32 cellular contexts compared by ENCODE assay signal in genomic region chr9:130363755-130364404, GRCh38.
"Had no signal": no experiment of that assay in that cellular context is flagged by ENCODE, and none has a peak within 500 bp of the region (broad histone marks: within the 10 kb centered on the region; RNA-seq: fewer than 3 reads in every experiment).

No MANE protein-coding gene starts in this region.

- H3K36me3 ChIP-seq: ascending aorta, breast epithelium, cardiac muscle cell, gastrocnemius medialis, WERI-Rb-1 had no signal

- H3K4me1 Mint-ChIP-seq: activated CD8-positive, alpha-beta memory T cell treated with anti-CD3 and anti-CD28 coated beads, Interleukin-2, amount 10 ng/mL, durations not matched to agents 7 days and 5 days had no signal

- H3K4me1 ChIP-seq: ascending aorta, breast epithelium, gastrocnemius medialis, heart left ventricle had no signal

- DNase-seq: activated CD4-positive, alpha-beta memory T cell treated with anti-CD3 and anti-CD28 coated beads for 36 hours; activated CD4-positive, alpha-beta T cell treated with anti-CD3 and anti-CD28 coated beads for 36 hours; activated CD4-positive, alpha-beta T cell treated with anti-CD3 and anti-CD28 coated beads, Interleukin-2, amount 10 ng/mL, durations not matched to agents 24 days and 14 days; activated CD4-positive, CD25-positive, alpha-beta regulatory T cell; activated CD4-positive, CD25-positive, alpha-beta regulatory T cell treated with anti-CD3 and anti-CD28 coated beads, Interleukin-2, amount 50 U/mL, for 72 hours; activated CD8-positive, alpha-beta memory T cell treated with anti-CD3 and anti-CD28 coated beads, Interleukin-2, amount 10 ng/mL, durations not matched to agents 7 days and 5 days; activated CD8-positive, alpha-beta memory T cell treated with anti-CD3 and anti-CD28 coated beads, Interleukin-2, amount 50 U/mL, for 4 hours; activated CD8-positive, alpha-beta T cell treated with anti-CD3 and anti-CD28 coated beads, Interleukin-2, amount 10 ng/mL, durations not matched to agents 7 days and 5 days; activated effector memory CD4-positive, alpha-beta T cell treated with anti-CD3 and anti-CD28 coated beads, Interleukin-2, amount 50 U/mL, for 16 hours; activated naive CD4-positive, alpha-beta T cell treated with anti-CD3 and anti-CD28 coated beads, Interleukin-2, amount 10 ng/mL, durations not matched to agents 7 days and 5 days; activated naive CD8-positive, alpha-beta T cell treated with anti-CD3 and anti-CD28 coated beads, Interleukin-2, amount 10 ng/mL, durations not matched to agents 7 days and 5 days; activated T-cell treated with anti-CD3 and anti-CD28 coated beads, Interleukin-2, amount 50 U/mL, for 1 hour; activated T-cell treated with anti-CD3 and anti-CD28 coated beads, Interleukin-2, amount 50 U/mL, for 48 hours; central memory CD4-positive, alpha-beta T cell; cerebellar nuclear complex; dorsolateral prefrontal cortex; effector memory CD4-positive, alpha-beta T cell; endodermal cell; gastrocnemius medialis; glutamatergic neuron; heart left ventricle; T-helper 17 cell; WERI-Rb-1 had no signal

- H3K9me3 ChIP-seq: ascending aorta, breast epithelium, gastrocnemius medialis, heart left ventricle had no signal

- H3K4me3 Mint-ChIP-seq: activated CD4-positive, alpha-beta memory T cell treated with anti-CD3 and anti-CD28 coated beads for 36 hours; activated CD4-positive, alpha-beta T cell treated with anti-CD3 and anti-CD28 coated beads for 36 hours; activated CD4-positive, alpha-beta T cell treated with anti-CD3 and anti-CD28 coated beads, Interleukin-2, amount 10 ng/mL, durations not matched to agents 24 days and 14 days; activated CD8-positive, alpha-beta memory T cell treated with anti-CD3 and anti-CD28 coated beads, Interleukin-2, amount 10 ng/mL, durations not matched to agents 7 days and 5 days; activated CD8-positive, alpha-beta T cell treated with anti-CD3 and anti-CD28 coated beads, Interleukin-2, amount 10 ng/mL, durations not matched to agents 7 days and 5 days; activated naive CD4-positive, alpha-beta T cell treated with anti-CD3 and anti-CD28 coated beads, Interleukin-2, amount 10 ng/mL, durations not matched to agents 7 days and 5 days; activated naive CD8-positive, alpha-beta T cell treated with anti-CD3 and anti-CD28 coated beads, Interleukin-2, amount 10 ng/mL, durations not matched to agents 7 days and 5 days; activated T-helper 1 cell treated with anti-CD3 and anti-CD28 coated beads, Interleukin-12 subunit alpha, Interleukin-12 subunit beta, Interleukin-2, Interleukin-4 antibody, amounts not matched to agents 30 ng/mL and 10 ng/mL and 1 ng/mL, durations not matched to agents 14 hours and 24 hours and 36 hours; brain; dendritic cell treated with granulocyte-macrophage colony-stimulating factor and Interleukin-4, amounts not matched to agents 40 ng/mL and 50 ng/mL, for 4 days; endodermal cell; T-helper 17 cell; T-helper 2 cell treated with Interferon-gamma antibody and Interleukin-4, amounts not matched to agents 5 μg/mL and 100 μg/mL, for 36 hours had no signal

- H3K27ac ChIP-seq: ascending aorta, breast epithelium, cardiac muscle cell, coronary artery, dorsolateral prefrontal cortex, gastrocnemius medialis, heart left ventricle, WERI-Rb-1 had no signal

- H3K36me3 Mint-ChIP-seq: activated CD4-positive, alpha-beta memory T cell treated with anti-CD3 and anti-CD28 coated beads for 36 hours; activated CD8-positive, alpha-beta memory T cell treated with anti-CD3 and anti-CD28 coated beads, Interleukin-2, amount 10 ng/mL, durations not matched to agents 7 days and 5 days; activated naive CD4-positive, alpha-beta T cell treated with anti-CD3 and anti-CD28 coated beads, Interleukin-2, amount 10 ng/mL, durations not matched to agents 7 days and 5 days; activated naive CD8-positive, alpha-beta T cell treated with anti-CD3 and anti-CD28 coated beads, Interleukin-2, amount 10 ng/mL, durations not matched to agents 7 days and 5 days; brain had no signal

- H3K27ac Mint-ChIP-seq: activated CD4-positive, alpha-beta memory T cell treated with anti-CD3 and anti-CD28 coated beads for 36 hours; activated CD4-positive, alpha-beta T cell treated with anti-CD3 and anti-CD28 coated beads for 36 hours; activated CD4-positive, alpha-beta T cell treated with anti-CD3 and anti-CD28 coated beads, Interleukin-2, amount 10 ng/mL, durations not matched to agents 24 days and 14 days; activated CD8-positive, alpha-beta memory T cell treated with anti-CD3 and anti-CD28 coated beads, Interleukin-2, amount 10 ng/mL, durations not matched to agents 7 days and 5 days; activated CD8-positive, alpha-beta T cell treated with anti-CD3 and anti-CD28 coated beads, Interleukin-2, amount 10 ng/mL, durations not matched to agents 7 days and 5 days; activated naive CD4-positive, alpha-beta T cell treated with anti-CD3 and anti-CD28 coated beads, Interleukin-2, amount 10 ng/mL, durations not matched to agents 7 days and 5 days; activated naive CD8-positive, alpha-beta T cell treated with anti-CD3 and anti-CD28 coated beads, Interleukin-2, amount 10 ng/mL, durations not matched to agents 7 days and 5 days; activated T-helper 1 cell treated with anti-CD3 and anti-CD28 coated beads, Interleukin-12 subunit alpha, Interleukin-12 subunit beta, Interleukin-2, Interleukin-4 antibody, amounts not matched to agents 30 ng/mL and 10 ng/mL and 1 ng/mL, durations not matched to agents 14 hours and 24 hours and 36 hours; activated T-helper 2 cell treated with anti-CD3 and anti-CD28 coated beads, Interferon-gamma antibody, Interleukin-2, Interleukin-4, amounts not matched to agents 10 μg/mL and 5 μg/mL and 100 μg/mL, durations not matched to agents 14 hours and 24 hours and 36 hours; brain; dendritic cell treated with granulocyte-macrophage colony-stimulating factor and Interleukin-4, amounts not matched to agents 40 ng/mL and 50 ng/mL, for 4 days; endodermal cell; T-helper 17 cell; T-helper 2 cell treated with Interferon-gamma antibody and Interleukin-4, amounts not matched to agents 5 μg/mL and 100 μg/mL, for 36 hours had no signal

- H3K27me3 ChIP-seq: ascending aorta, breast epithelium, cardiac muscle cell, dorsolateral prefrontal cortex, gastrocnemius medialis, heart left ventricle had no signal

- H3K9me3 Mint-ChIP-seq: activated CD4-positive, alpha-beta T cell treated with anti-CD3 and anti-CD28 coated beads, Interleukin-2, amount 10 ng/mL, durations not matched to agents 24 days and 14 days; activated naive CD4-positive, alpha-beta T cell treated with anti-CD3 and anti-CD28 coated beads, Interleukin-2, amount 10 ng/mL, durations not matched to agents 7 days and 5 days; activated T-helper 1 cell treated with anti-CD3 and anti-CD28 coated beads, Interleukin-12 subunit alpha, Interleukin-12 subunit beta, Interleukin-2, Interleukin-4 antibody, amounts not matched to agents 30 ng/mL and 10 ng/mL and 1 ng/mL, durations not matched to agents 14 hours and 24 hours and 36 hours; dendritic cell treated with granulocyte-macrophage colony-stimulating factor and Interleukin-4, amounts not matched to agents 40 ng/mL and 50 ng/mL, for 4 days; endodermal cell had no signal

- H3K4me3 ChIP-seq: ascending aorta, breast epithelium, cardiac muscle cell, coronary artery, dorsolateral prefrontal cortex, gastrocnemius medialis, heart left ventricle had no signal

- H3K27me3 Mint-ChIP-seq: T-helper 17 cell had no signal
